ENCODE assay signal across 1 cellular context in genomic region chr11:762421-763072, GRCh38.
TF ChIP-seq lines count a peak whose summit lies in the region.

No MANE protein-coding gene starts in this region.

TF ChIP-seq in K562, 482 proteins besides CTCF, POLR2A, EP300 and RAD21:
- TF ChIP-seq RBM17 (IDR thresholded peaks at IDR 0.05; ENCODE audit: borderline replicate concordance, low read depth, low read length) (no peak), ZNF140 (CRISPR knock-in tag; IDR thresholded peaks at IDR 0.05) (no peak), USF2 (CRISPR knock-in tag; IDR thresholded peaks at IDR 0.05) (no peak), HEY1 (CRISPR knock-in tag; IDR thresholded peaks at IDR 0.05; ENCODE audit: borderline replicate concordance) (no peak), NELFE (IDR thresholded peaks at IDR 0.05; ENCODE audit: insufficient read depth, insufficient read length) (no peak), POLR2B (IDR thresholded peaks at IDR 0.05; ENCODE audit: low read depth, partially characterized antibody) (peak; percentile 43), MAZ (CRISPR knock-in tag; conservative IDR thresholded peaks at IDR 0.05 in 1 of 2, IDR thresholded peaks at IDR 0.05 in 1 of 2) (no peak; a peak in 1 of 4 replicates), KLF16 (IDR thresholded peaks at IDR 0.05) (no peak), PCBP2 (IDR thresholded peaks at IDR 0.05; ENCODE audit: low read depth, low read length, poor library complexity, severe bottlenecking) (no peak), DLX4 (CRISPR knock-in tag; IDR thresholded peaks at IDR 0.05) (no peak), AFF4 (CRISPR knock-in tag; IDR thresholded peaks at IDR 0.05) (0 out of 2 replicates have a peak, but pooled peaks have one; percentile 21), RBFOX2 (IDR thresholded peaks at IDR 0.05; ENCODE audit: low read depth, low read length) (peak; percentile 45), USF1 (CRISPR knock-in tag; IDR thresholded peaks at IDR 0.05) (peak; percentile 18; the same call in 1 of the 2 replicates), SRF (CRISPR knock-in tag; IDR thresholded peaks at IDR 0.05) (0 out of 4 replicates have a peak, but pooled peaks of 1 of the 2 experiments have one; percentile 45), ARID3B (CRISPR knock-in tag; IDR thresholded peaks at IDR 0.05; ENCODE audit: borderline replicate concordance) (no peak), SUPT5H (IDR thresholded peaks at IDR 0.05) (peak; percentile 47), TFAP4 (CRISPR knock-in tag; IDR thresholded peaks at IDR 0.05; ENCODE audit: borderline replicate concordance) (peak; percentile 63), ARHGAP35 (IDR thresholded peaks at IDR 0.05; ENCODE audit: partially characterized antibody) (no peak), POLR2G (IDR thresholded peaks at IDR 0.05; ENCODE audit: low read depth, low read length) (peak; percentile 63), TAF1 (IDR thresholded peaks at IDR 0.05; ENCODE audit: control insufficient read depth, extremely low read depth, insufficient read depth, low read length, severe bottlenecking) (no peak), ID3 (CRISPR knock-in tag; IDR thresholded peaks at IDR 0.05) (no peak), ID3 (tag; IDR thresholded peaks at IDR 0.05) (0 out of 2 replicates have a peak, but pooled peaks have one; percentile 20), HBP1 (CRISPR knock-in tag; IDR thresholded peaks at IDR 0.05) (0 out of 2 replicates have a peak, but pooled peaks have one; percentile 46), ZEB2 (IDR thresholded peaks at IDR 0.05) (no peak), ZNF282 (CRISPR knock-in tag; IDR thresholded peaks at IDR 0.05) (no peak), RBM15 (IDR thresholded peaks at IDR 0.05; ENCODE audit: insufficient read depth, low read length) (no peak), CTBP1 (IDR thresholded peaks at IDR 0.05; ENCODE audit: borderline replicate concordance) (0 out of 2 replicates have a peak, but pooled peaks have one; percentile 14), JUND (IDR thresholded peaks at IDR 0.05; ENCODE audit: borderline replicate concordance, low read depth, low read length) (no peak), JUND (tag; IDR thresholded peaks at IDR 0.05; ENCODE audit: borderline replicate concordance, low read depth, low read length) (no peak), SRSF7 (optimal IDR thresholded peaks at IDR 0.05; ENCODE audit: low read depth, low read length) (no peak), MAX (CRISPR knock-in tag; IDR thresholded peaks at IDR 0.05) (peak; percentile 73), ZNF12 (CRISPR knock-in tag; IDR thresholded peaks at IDR 0.05) (no peak), ARNT (IDR thresholded peaks at IDR 0.05) (no peak), MIER1 (IDR thresholded peaks at IDR 0.05; ENCODE audit: low read depth) (no peak), ZBTB17 (CRISPR knock-in tag; IDR thresholded peaks at IDR 0.05) (0 out of 2 replicates have a peak, but pooled peaks have one; percentile 40), FOXM1 (IDR thresholded peaks at IDR 0.05; ENCODE audit: low read depth) (no peak), FOXM1 (CRISPR knock-in tag; IDR thresholded peaks at IDR 0.05; ENCODE audit: low read depth) (no peak), DACH1 (IDR thresholded peaks at IDR 0.05; ENCODE audit: partially characterized antibody) (no peak), MYNN (IDR thresholded peaks at IDR 0.05) (0 out of 2 replicates have a peak, but pooled peaks have one; percentile 31), MYNN (CRISPR knock-in tag; IDR thresholded peaks at IDR 0.05) (no peak), HDGF (IDR thresholded peaks at IDR 0.05) (peak; percentile 79; the same call in 1 of the 2 replicates), E2F8 (IDR thresholded peaks at IDR 0.05; ENCODE audit: low read depth, partially characterized antibody) (peak; percentile 18), PHB (CRISPR knock-in tag; IDR thresholded peaks at IDR 0.05) (no peak), DNMT1 (IDR thresholded peaks at IDR 0.05) (no peak), ZBTB33 (CRISPR knock-in tag; IDR thresholded peaks at IDR 0.05) (peak; percentile 30; the same call in 1 of the 2 replicates), NR2C2 (CRISPR knock-in tag; IDR thresholded peaks at IDR 0.05) (0 out of 2 replicates have a peak, but pooled peaks have one; percentile 39), NR2C2 (tag; IDR thresholded peaks at IDR 0.05) (no peak), FOXK1 (CRISPR knock-in tag; IDR thresholded peaks at IDR 0.05; ENCODE audit: borderline replicate concordance) (peak; percentile 55; the same call in 1 of the 2 replicates)
